2 cellular contexts compared by ENCODE assay signal in the genomic region with DNA sequence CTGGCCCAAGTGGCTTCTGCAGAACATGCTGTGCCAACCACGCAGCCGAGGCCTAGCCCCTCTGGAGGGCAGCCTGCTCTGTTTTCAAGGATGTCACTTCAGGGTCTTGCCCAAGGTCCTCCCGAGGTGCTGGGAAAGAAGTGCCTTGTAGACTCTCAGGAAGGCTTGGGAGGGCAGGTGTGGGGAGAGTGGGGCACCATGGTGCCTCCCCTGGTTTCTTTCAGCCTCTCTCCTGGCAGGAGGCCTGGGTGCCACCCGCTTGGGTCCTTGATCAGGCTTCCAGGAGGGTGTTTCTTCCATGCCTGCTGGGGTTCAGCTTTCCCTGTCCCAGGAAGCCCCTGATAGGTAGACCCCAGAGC.
TF ChIP-seq lines count a peak whose summit lies in the region.

No MANE protein-coding gene starts in this region.

TF ChIP-seq in SK-N-SH, 30 proteins besides CTCF, POLR2A, EP300 and RAD21 (continued from another document):
- TF ChIP-seq, protein P1, sequence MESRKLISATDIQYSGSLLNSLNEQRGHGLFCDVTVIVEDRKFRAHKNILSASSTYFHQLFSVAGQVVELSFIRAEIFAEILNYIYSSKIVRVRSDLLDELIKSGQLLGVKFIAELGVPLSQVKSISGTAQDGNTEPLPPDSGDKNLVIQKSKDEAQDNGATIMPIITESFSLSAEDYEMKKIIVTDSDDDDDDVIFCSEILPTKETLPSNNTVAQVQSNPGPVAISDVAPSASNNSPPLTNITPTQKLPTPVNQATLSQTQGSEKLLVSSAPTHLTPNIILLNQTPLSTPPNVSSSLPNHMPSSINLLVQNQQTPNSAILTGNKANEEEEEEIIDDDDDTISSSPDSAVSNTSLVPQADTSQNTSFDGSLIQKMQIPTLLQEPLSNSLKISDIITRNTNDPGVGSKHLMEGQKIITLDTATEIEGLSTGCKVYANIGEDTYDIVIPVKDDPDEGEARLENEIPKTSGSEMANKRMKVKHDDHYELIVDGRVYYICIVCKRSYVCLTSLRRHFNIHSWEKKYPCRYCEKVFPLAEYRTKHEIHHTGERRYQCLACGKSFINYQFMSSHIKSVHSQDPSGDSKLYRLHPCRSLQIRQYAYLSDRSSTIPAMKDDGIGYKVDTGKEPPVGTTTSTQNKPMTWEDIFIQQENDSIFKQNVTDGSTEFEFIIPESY (IDR thresholded peaks at IDR 0.05; ENCODE audit: borderline replicate concordance, low read depth), result no peak
- no peak for TF ChIP-seq RCOR1 (IDR thresholded peaks at IDR 0.05; ENCODE audit: low read length)
- no peak for TF ChIP-seq NRF1 (IDR thresholded peaks at IDR 0.05; ENCODE audit: low read depth, low read length)
- no peak for TF ChIP-seq TCF12 (IDR thresholded peaks at IDR 0.05)

TF ChIP-seq in SK-N-SH treated with all-trans-retinoic acid at 6 μM for 48 hours, 23 proteins besides CTCF, POLR2A, EP300 and RAD21 (continued from another document):
- TF ChIP-seq, protein P2, sequence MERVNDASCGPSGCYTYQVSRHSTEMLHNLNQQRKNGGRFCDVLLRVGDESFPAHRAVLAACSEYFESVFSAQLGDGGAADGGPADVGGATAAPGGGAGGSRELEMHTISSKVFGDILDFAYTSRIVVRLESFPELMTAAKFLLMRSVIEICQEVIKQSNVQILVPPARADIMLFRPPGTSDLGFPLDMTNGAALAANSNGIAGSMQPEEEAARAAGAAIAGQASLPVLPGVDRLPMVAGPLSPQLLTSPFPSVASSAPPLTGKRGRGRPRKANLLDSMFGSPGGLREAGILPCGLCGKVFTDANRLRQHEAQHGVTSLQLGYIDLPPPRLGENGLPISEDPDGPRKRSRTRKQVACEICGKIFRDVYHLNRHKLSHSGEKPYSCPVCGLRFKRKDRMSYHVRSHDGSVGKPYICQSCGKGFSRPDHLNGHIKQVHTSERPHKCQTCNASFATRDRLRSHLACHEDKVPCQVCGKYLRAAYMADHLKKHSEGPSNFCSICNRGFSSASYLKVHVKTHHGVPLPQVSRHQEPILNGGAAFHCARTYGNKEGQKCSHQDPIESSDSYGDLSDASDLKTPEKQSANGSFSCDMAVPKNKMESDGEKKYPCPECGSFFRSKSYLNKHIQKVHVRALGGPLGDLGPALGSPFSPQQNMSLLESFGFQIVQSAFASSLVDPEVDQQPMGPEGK (CRISPR knock-in tag; IDR thresholded peaks at IDR 0.05; ENCODE audit: borderline replicate concordance), result no peak
- TF ChIP-seq ZNF70 (CRISPR knock-in tag; IDR thresholded peaks at IDR 0.05), result no peak
- TF ChIP-seq TOX (CRISPR knock-in tag; IDR thresholded peaks at IDR 0.05; ENCODE audit: borderline replicate concordance), result no peak
- no peak for TF ChIP-seq GLIS3 (CRISPR knock-in tag; IDR thresholded peaks at IDR 0.05)
- TF ChIP-seq, protein P3, sequence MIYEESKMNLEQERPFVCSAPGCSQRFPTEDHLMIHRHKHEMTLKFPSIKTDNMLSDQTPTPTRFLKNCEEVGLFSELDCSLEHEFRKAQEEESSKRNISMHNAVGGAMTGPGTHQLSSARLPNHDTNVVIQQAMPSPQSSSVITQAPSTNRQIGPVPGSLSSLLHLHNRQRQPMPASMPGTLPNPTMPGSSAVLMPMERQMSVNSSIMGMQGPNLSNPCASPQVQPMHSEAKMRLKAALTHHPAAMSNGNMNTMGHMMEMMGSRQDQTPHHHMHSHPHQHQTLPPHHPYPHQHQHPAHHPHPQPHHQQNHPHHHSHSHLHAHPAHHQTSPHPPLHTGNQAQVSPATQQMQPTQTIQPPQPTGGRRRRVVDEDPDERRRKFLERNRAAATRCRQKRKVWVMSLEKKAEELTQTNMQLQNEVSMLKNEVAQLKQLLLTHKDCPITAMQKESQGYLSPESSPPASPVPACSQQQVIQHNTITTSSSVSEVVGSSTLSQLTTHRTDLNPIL (CRISPR knock-in tag; IDR thresholded peaks at IDR 0.05; ENCODE audit: low read depth), result no peak
- no peak for TF ChIP-seq ZFP30 (CRISPR knock-in tag; IDR thresholded peaks at IDR 0.05)
